22 cellular contexts compared by ENCODE assay signal in the genomic region with DNA sequence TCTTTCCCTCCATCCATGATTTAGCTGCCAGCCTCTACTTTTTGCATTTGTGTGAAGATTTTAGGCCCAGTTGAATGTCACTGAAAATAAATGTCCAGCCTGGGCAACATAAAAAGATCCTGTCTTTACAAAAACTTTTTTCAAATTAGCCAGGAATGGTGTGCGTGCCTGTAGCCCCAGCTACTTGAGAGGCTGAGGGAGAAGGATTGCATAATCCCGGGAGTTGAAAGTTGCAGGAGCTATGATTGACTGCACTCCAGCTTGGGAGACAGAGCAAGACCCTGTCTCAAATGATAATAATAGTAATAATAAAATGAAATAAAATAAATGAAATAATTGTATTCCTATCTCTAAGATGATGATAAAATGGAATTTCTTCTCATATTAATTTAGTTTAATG.
"Had no signal": no experiment of that assay in that cellular context is flagged by ENCODE, and none has a peak within 500 bp of the region (broad histone marks: within the 10 kb centered on the region; RNA-seq: fewer than 3 reads in every experiment).

No MANE protein-coding gene starts in this region.

- H3K27ac ChIP-seq: foreskin keratinocyte, gastroesophageal sphincter, heart left ventricle, hepatocyte, neutrophil, prostate gland, right atrium auricular region, sigmoid colon, skin epidermis, spleen, thoracic aorta, tibial nerve, upper lobe of left lung had no signal

- H3K4me2 ChIP-seq: hepatocyte had no signal

- H3K27me3 ChIP-seq: foreskin keratinocyte, gastroesophageal sphincter, heart left ventricle, neutrophil, right atrium auricular region, sigmoid colon, spleen, tibial nerve, upper lobe of left lung had no signal

- H3K79me2 ChIP-seq: hepatocyte had no signal

- H3K36me3 ChIP-seq: gastroesophageal sphincter, heart left ventricle, neutrophil, prostate gland, right atrium auricular region, sigmoid colon, spleen, thoracic aorta, tibial nerve, upper lobe of left lung had no signal

- H2AFZ ChIP-seq: hepatocyte had no signal

- FAIRE-seq: kidney, urothelium cell line had no signal

- H3K9me3 ChIP-seq: gastroesophageal sphincter, heart left ventricle, mucosa of descending colon, neutrophil, prostate gland, right atrium auricular region, sigmoid colon, spleen, thoracic aorta, tibial nerve, upper lobe of left lung had no signal

- H3K4me1 ChIP-seq: prostate gland had no signal

- DNase-seq: cortex of kidney; foreskin keratinocyte; heart left ventricle; kidney; mucosa of descending colon; naive B cell; sigmoid colon; spleen; stimulated activated naive B cell treated with anti-CD40 and anti-IgM and Interleukin-4, amounts not matched to agents 10 μg/mL and 1 μg/mL and 100 μg/mL, for 72 hours; upper lobe of left lung had no signal

- H3K4me3 ChIP-seq: gastroesophageal sphincter, heart left ventricle, hepatocyte, lung, mucosa of descending colon, prostate gland, right atrium auricular region, sigmoid colon, skin epidermis, spleen, thoracic aorta, tibial nerve, upper lobe of left lung had no signal

- ATAC-seq: foreskin keratinocyte; gastroesophageal sphincter; heart left ventricle; left lobe of liver; mucosa of descending colon; natural killer cell treated with Interleukin-12 subunit alpha and Interleukin-12 subunit beta and Interleukin-15 and Interleukin-18, amount 100 ng/mL, for 72 hours; stimulated activated naive B cell treated with anti-CD40 and anti-IgM and Interleukin-4, amounts not matched to agents 10 μg/mL and 1 μg/mL and 100 μg/mL, for 72 hours had no signal
